23 cellular contexts compared by ENCODE assay signal in the genomic region with DNA sequence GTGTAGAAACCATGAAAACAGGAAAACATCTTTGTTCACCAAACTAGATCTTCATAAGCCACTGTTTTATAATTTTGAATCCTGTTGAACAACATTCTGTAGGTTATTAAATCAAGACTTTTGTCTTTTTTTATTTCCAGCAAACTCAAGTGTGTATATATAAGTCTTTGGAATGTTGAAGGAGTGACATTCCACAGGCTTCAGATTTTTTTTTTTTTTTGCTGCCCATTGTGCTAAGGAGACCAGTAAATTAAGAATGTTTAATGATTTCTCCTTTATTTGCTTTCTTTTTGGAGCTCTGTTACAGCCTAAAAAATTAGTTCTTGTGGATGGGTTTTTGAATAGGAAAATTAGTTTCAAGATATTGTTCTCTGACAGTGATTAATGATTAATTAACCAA.
A peak's percentile ranks its signal among the peaks of the same experiment; 100 is the strongest.
DNase-seq lines count a peak whose midpoint lies in the region; FAIRE-seq and TF ChIP-seq lines count a peak whose summit lies in the region.
"Had no signal": no experiment of that assay in that cellular context is flagged by ENCODE, and none has a peak within 500 bp of the region (broad histone marks: within the 10 kb centered on the region; RNA-seq: fewer than 3 reads in every experiment).

No MANE protein-coding gene starts in this region.

- H3K36me3 ChIP-seq in smooth muscle cell (ENCODE audit: low read depth), result no peaks in the 10 kb centered on the region
- H3K36me3 ChIP-seq in small intestine (ENCODE audit: control insufficient read depth in 2 of 2, insufficient read depth in 2 of 2, low read length in 2 of 2), result no peaks in the 10 kb centered on the region
- no peaks in the 10 kb centered on the region for H3K36me3 ChIP-seq in transverse colon
- H3K36me3 ChIP-seq: prostate gland, vagina, WERI-Rb-1 had no signal

- TF ChIP-seq CTCF in smooth muscle cell (IDR thresholded peaks at IDR 0.05; ENCODE audit: borderline replicate concordance, insufficient read depth, poor library complexity, severe bottlenecking) (no peak), transverse colon (IDR thresholded peaks at IDR 0.05) (no peak)

- in situ Hi-C loops in transverse colon (cut with MboI; ENCODE audit: low pct_ligation_motif_present in 1 of 4, low pct_unique_long_range_greater_than_20kb in 1 of 4, low sequenced_read_pairs in 3 of 4), result no loop called here

- no peaks in the 10 kb centered on the region for H3K9me3 ChIP-seq in smooth muscle cell (replicated peaks; ENCODE audit: low read depth)
- H3K9me3 ChIP-seq in small intestine (ENCODE audit: control insufficient read depth, low read depth), result no peaks in the 10 kb centered on the region
- H3K9me3 ChIP-seq in transverse colon, result no peaks in the 10 kb centered on the region
- H3K9me3 ChIP-seq: prostate gland, vagina had no signal

- H3K4me1 ChIP-seq in smooth muscle cell (ENCODE audit: low read depth) (no peaks in the 10 kb centered on the region), small intestine (ENCODE audit: control insufficient read depth in 2 of 2, insufficient read depth in 1 of 2, low read depth in 1 of 2, low read length in 1 of 2) (peaks cover 2 to 5% of the 10 kb centered on the region in 2 donors), transverse colon (peaks cover 5 to 25% (median 8%) of the 10 kb centered on the region in 4 donors)
- H3K4me1 ChIP-seq: prostate gland, vagina had no signal

- POLR2A ChIA-PET in HEK293T (lab: Yijun Ruan, JAX), result no interaction called here

- H3K27ac ChIP-seq in smooth muscle cell (ENCODE audit: low read depth) (peak overlapping the region; percentile 59), small intestine (ENCODE audit: low read depth in 1 of 2, low read length in 1 of 2) (no peak overlapping the region), transverse colon (peak overlapping the region in 2 of 4 donors; percentile 64 to 65)
- H3K27ac ChIP-seq: KMS-11, vagina, WERI-Rb-1 had no signal

- no peak for TF ChIP-seq EP300 in transverse colon (IDR thresholded peaks at IDR 0.05; ENCODE audit: low read depth)

- H3K4me3 ChIP-seq in smooth muscle cell (no peak overlapping the region), small intestine (ENCODE audit: low read depth in 1 of 2, low read length in 2 of 2) (no peak overlapping the region), transverse colon (no peak overlapping the region)
- H3K4me3 ChIP-seq: prostate gland, vagina had no signal

- no peak for FAIRE-seq in small intestine (lab: Jason Lieb, UNC)

- CTCF ChIA-PET in HEK293T (lab: Yijun Ruan, JAX), result interaction anchor here (0.6 to 1.3 kb wide), 2 partner anchors 30 to 57 kb away, joined by 3 to 7 read pairs; no protein-coding TSS in a partner anchor

- TF ChIP-seq POLR2A in transverse colon (IDR thresholded peaks at IDR 0.05), result no peak

- no peak overlapping the region for H2AFZ ChIP-seq in smooth muscle cell (ENCODE audit: low read depth)

- H3K79me2 ChIP-seq in smooth muscle cell (ENCODE audit: low read depth), result peaks cover 46% of the 10 kb centered on the region

- H4K20me1 ChIP-seq in smooth muscle cell (ENCODE audit: low read depth), result peaks cover 61% of the 10 kb centered on the region

- intact Hi-C loops in transverse colon (cut with DNase I; ENCODE audit: low total_unique reads), result no loop called here

- H3F3A ChIP-seq in smooth muscle cell (ENCODE audit: low read depth), result no peaks in the 10 kb centered on the region

- DNase-seq in HEK293T (ENCODE audit: extremely low spot score), result no peak
- peak; percentile 36 for DNase-seq in astrocyte of the hippocampus (ENCODE audit: low read depth, low spot score)
- DNase-seq in kidney tubule cell (ENCODE audit: low spot score), result peak; percentile 9
- no peak for DNase-seq in smooth muscle cell (lab: John Stamatoyannopoulos, UW; ENCODE audit: unreplicated experiment)
- no peak for DNase-seq in anterior cingulate cortex (lab: John Stamatoyannopoulos, UW)
- no peak for DNase-seq in hypothalamus (lab: John Stamatoyannopoulos, UW)
- DNase-seq in small intestine, result no peak
- DNase-seq in transverse colon, result no peak
- DNase-seq: activated CD4-positive, alpha-beta memory T cell treated with anti-CD3 and anti-CD28 coated beads, Interleukin-2, amount 10 ng/mL, durations not matched to agents 7 days and 5 days; activated naive CD8-positive, alpha-beta T cell treated with anti-CD3 and anti-CD28 coated beads for 36 hours; activated T-cell treated with anti-CD3 and anti-CD28 coated beads, Interleukin-2, amount 50 U/mL, for 48 hours; caudate nucleus; effector CD8-positive, alpha-beta T cell; EL; naive B cell; NCI-H774; stimulated activated CD4-positive, alpha-beta T cell treated with anti-CD3 and anti-CD28 coated beads, Interleukin-15, amount 100 ng/mL, for 24 hours; stimulated activated naive CD4-positive, alpha-beta T cell; T-cell; WERI-Rb-1 had no signal

- H3K27me3 ChIP-seq in smooth muscle cell (ENCODE audit: low read depth), result no peaks in the 10 kb centered on the region
- H3K27me3 ChIP-seq in small intestine (ENCODE audit: control insufficient read depth in 2 of 2, insufficient read depth in 2 of 2, low read length in 2 of 2), result no peaks in the 10 kb centered on the region
- no peaks in the 10 kb centered on the region for H3K27me3 ChIP-seq in transverse colon
- H3K27me3 ChIP-seq: vagina had no signal

- peak overlapping the region; percentile 1 for H3K9ac ChIP-seq in smooth muscle cell (ENCODE audit: low read depth)
- H3K9ac ChIP-seq: KMS-11 had no signal

- H3K4me2 ChIP-seq in smooth muscle cell, result peak overlapping the region; percentile 8
- H3K4me2 ChIP-seq: KMS-11 had no signal

TF ChIP-seq in HEK293T, 16 proteins besides CTCF, POLR2A, EP300 and RAD21:
- TF ChIP-seq ELF4 (IDR thresholded peaks at IDR 0.05) (no peak), NFRKB (IDR thresholded peaks at IDR 0.05) (no peak), FOXA1 (IDR thresholded peaks at IDR 0.05) (no peak), FOXM1 (IDR thresholded peaks at IDR 0.05; ENCODE audit: borderline replicate concordance) (no peak), L3MBTL2 (conservative IDR thresholded peaks at IDR 0.05) (no peak), LEF1 (IDR thresholded peaks at IDR 0.05; ENCODE audit: borderline replicate concordance) (no peak), BHLHE40 (IDR thresholded peaks at IDR 0.05; ENCODE audit: borderline replicate concordance) (no peak), ZNF384 (IDR thresholded peaks at IDR 0.05) (peak; percentile 64; the same call in 1 of the 2 replicates), CTBP1 (IDR thresholded peaks at IDR 0.05; ENCODE audit: borderline replicate concordance) (no peak), SUZ12 (IDR thresholded peaks at IDR 0.05) (no peak), PKNOX1 (IDR thresholded peaks at IDR 0.05) (peak; percentile 47; the same call in 1 of the 2 replicates), TARDBP (IDR thresholded peaks at IDR 0.05) (no peak)

Comparison
In these comparisons a context has a peak if more than half of its experiments do, and no peak if none do; other contexts are left out.
1. DNase-seq: peak in astrocyte of the hippocampus (single experiment) and kidney tubule cell (single experiment); none in HEK293T (single experiment), smooth muscle cell (single experiment), anterior cingulate cortex (0 of 58), hypothalamus (0 of 51), small intestine (single experiment) and transverse colon (single experiment).